Comparison of ENCODE assay signal across 14 cellular contexts in genomic region chr4:75229783-75230570, GRCh38.
DNase-seq lines count a peak whose midpoint lies in the region; ATAC-seq, FAIRE-seq and TF ChIP-seq lines count a peak whose summit lies in the region.
"Had no signal": no experiment of that assay in that cellular context is flagged by ENCODE, and none has a peak within 500 bp of the region (broad histone marks: within the 10 kb centered on the region; RNA-seq: fewer than 3 reads in every experiment).

No MANE protein-coding gene starts in this region.

- peaks cover 7 to 21% (median 18%) of the 10 kb centered on the region in 4 donors for H3K4me1 ChIP-seq in transverse colon
- H3K4me1 ChIP-seq in HepG2 (ENCODE audit: insufficient read depth, low read length): no peaks in the 10 kb centered on the region
- H3K4me1 ChIP-seq: lower lobe of right lung had no signal

- H3K27ac ChIP-seq in transverse colon (peak overlapping the region in 3 of 4 donors; percentile 19 to 45 (median 35)), HepG2 (ENCODE audit: extremely low read length, insufficient read depth, low read length) (no peak overlapping the region)
- H3K27ac ChIP-seq: lower lobe of right lung had no signal

- TF ChIP-seq POLR2A in transverse colon (IDR thresholded peaks at IDR 0.05): no peak
- no peak for TF ChIP-seq POLR2A in HepG2 (IDR thresholded peaks at IDR 0.05; ENCODE audit: insufficient read depth in 1 of 2, low read depth in 2 of 2, low read length in 2 of 2)

- no peak overlapping the region for H3K4me2 ChIP-seq in HepG2 (ENCODE audit: low read depth, low read length)

- TF ChIP-seq RAD21 in HepG2 (CRISPR knock-in tag; IDR thresholded peaks at IDR 0.05): no peak

- H2AFZ ChIP-seq in HepG2 (ENCODE audit: low read length): no peak overlapping the region

- no TSS peak for BruUV-seq in HepG2 (replicated peaks; lab: Mats Ljungman, UMichigan)

- 15 to 17% methylated on average over 3 of the region's 3 CpGs for WGBS in transverse colon (ENCODE audit: low coverage in 1 of 2), 2 donors
- 4% methylated on average over 3 of the region's 3 CpGs for WGBS in HepG2 (ENCODE audit: low lambda C conversion rate)

- CTCF ChIA-PET in HepG2 (lab: Yijun Ruan, JAX; ENCODE audit: low intra/inter-chr PET ratio, low total read pairs): no interaction called here

- H3K4me3 ChIP-seq in transverse colon (no peak overlapping the region), HepG2 (replicated peaks in 1 of 3; ENCODE audit: insufficient read depth in 1 of 3, low read depth in 2 of 3, low read length in 3 of 3) (no peak overlapping the region)
- H3K4me3 ChIP-seq: lower lobe of right lung had no signal

- peak; percentile 27 for DNase-seq in transverse colon
- DNase-seq in NCI-H446 treated with DMSO at 0.1 percent for 48 hours (lab: John Stamatoyannopoulos, UW): no peak
- DNase-seq in COR-L47 (lab: John Stamatoyannopoulos, UW): no peak
- DNase-seq in iPS-NIHi11 (ENCODE audit: low spot score): no peak
- no peak for DNase-seq in HepG2 (ENCODE audit: low spot score)
- DNase-seq: amniotic stem cell; KG1; lower lobe of right lung; PC-3; stimulated activated CD4-positive, alpha-beta T cell treated with anti-CD3 and anti-CD28 coated beads, Interleukin-1b, Interleukin-23, amount 100 ng/mL, for 48 hours; stimulated activated naive CD4-positive, alpha-beta T cell treated with Interleukin-2 at 50 U/mL for 16 hours had no signal

- POLR2A ChIA-PET in HepG2 (lab: Yijun Ruan, JAX): no interaction called here

- no peak for TF ChIP-seq EP300 in transverse colon (IDR thresholded peaks at IDR 0.05; ENCODE audit: low read depth)
- no peak for TF ChIP-seq EP300 in HepG2 (IDR thresholded peaks at IDR 0.05; ENCODE audit: low read depth in 2 of 2, low read length in 2 of 2)
- TF ChIP-seq EP300 in HepG2 (CRISPR knock-in tag; IDR thresholded peaks at IDR 0.05; ENCODE audit: borderline replicate concordance): no peak

- no peak for FAIRE-seq in HepG2 (lab: Jason Lieb, UNC)

- no peak for TF ChIP-seq CTCF in transverse colon (IDR thresholded peaks at IDR 0.05)
- TF ChIP-seq CTCF in HepG2 (CRISPR knock-in tag; IDR thresholded peaks at IDR 0.05): no peak

- in situ Hi-C loops in transverse colon (cut with MboI; ENCODE audit: low pct_ligation_motif_present in 1 of 4, low pct_unique_long_range_greater_than_20kb in 1 of 4, low sequenced_read_pairs in 3 of 4) (no loop called here), HepG2 (cut with HindIII; ENCODE audit: extremely low pct_ligation_motif_present, low pct_unique_long_range_greater_than_20kb) (no loop called here)

- ATAC-seq in GM19395 (IDR thresholded peaks at IDR 0.05; ENCODE audit: unreplicated experiment): peak; percentile 76
- ATAC-seq in HG02759 (IDR thresholded peaks at IDR 0.05; ENCODE audit: unreplicated experiment): peak; percentile 83
- peak; percentile 84 for ATAC-seq in HG03520 (IDR thresholded peaks at IDR 0.05; ENCODE audit: unreplicated experiment)
- no peak for ATAC-seq in HepG2
- ATAC-seq: lower lobe of right lung, PC-3 had no signal

- no peak overlapping the region for H3K9ac ChIP-seq in HepG2 (ENCODE audit: insufficient read depth, low read depth, low read length)

- no peaks in the 10 kb centered on the region for H3K79me2 ChIP-seq in HepG2 (ENCODE audit: insufficient read depth, low read length)

- no peaks in the 10 kb centered on the region for H3K9me3 ChIP-seq in transverse colon
- no peaks in the 10 kb centered on the region for H3K9me3 ChIP-seq in HepG2 (ENCODE audit: low read length)
- H3K9me3 ChIP-seq: lower lobe of right lung had no signal

- intact Hi-C loops in transverse colon (cut with DNase I; ENCODE audit: low total_unique reads) (no loop called here), HepG2 (cut with micrococcal nuclease; ENCODE audit: unreplicated experiment) (no loop called here)

- H3K27me3 ChIP-seq in transverse colon: no peaks in the 10 kb centered on the region
- H3K27me3 ChIP-seq in HepG2 (ENCODE audit: control insufficient read depth in 1 of 2, insufficient read depth in 2 of 2, low read length in 2 of 2): no peaks in the 10 kb centered on the region

- no peaks in the 10 kb centered on the region for H4K20me1 ChIP-seq in HepG2 (ENCODE audit: insufficient read depth, low read length)

- H3K36me3 ChIP-seq in transverse colon (no peaks in the 10 kb centered on the region), HepG2 (replicated peaks in 1 of 2; ENCODE audit: control insufficient read depth in 1 of 2, insufficient read depth in 2 of 2, low read length in 2 of 2) (no peaks in the 10 kb centered on the region)
- H3K36me3 ChIP-seq: lower lobe of right lung had no signal

TF ChIP-seq in HepG2, 621 proteins besides CTCF, POLR2A, EP300 and RAD21:
- no peak for TF ChIP-seq ZNF142 (CRISPR knock-in tag; IDR thresholded peaks at IDR 0.05)
